ENCODE assay signal across 1 cellular context in genomic region chr3:50194128-50194902, GRCh38.
TF ChIP-seq lines count a peak whose summit lies in the region.

No MANE protein-coding gene starts in this region.

TF ChIP-seq in GM23338, 12 proteins besides CTCF, POLR2A, EP300 and RAD21 (continued from another document):
- TF ChIP-seq ZNF462 (CRISPR knock-in tag; IDR thresholded peaks at IDR 0.05), result no peak
- no peak for TF ChIP-seq POLR2AphosphoS5 (IDR thresholded peaks at IDR 0.05; ENCODE audit: low read depth)
